ENCODE assay signal across 11 cellular contexts in genomic region chr2:122209377-122209776, GRCh38.
"Had no signal": no experiment of that assay in that cellular context is flagged by ENCODE, and none has a peak within 500 bp of the region (broad histone marks: within the 10 kb centered on the region; RNA-seq: fewer than 3 reads in every experiment).

No MANE protein-coding gene starts in this region.

- DNase-seq: GM23248, GOT3, H7, H9, HCEC 1CT, HFFc6 had no signal

- H3K9ac ChIP-seq: GM23248 had no signal

- H3K4me3 Mint-ChIP-seq: GM23338, H9, HFFc6 had no signal

- H3K36me3 ChIP-seq: HAP-1 had no signal

- H3K4me1 ChIP-seq: HAP-1 had no signal

- H3K27ac ChIP-seq: GM23248 had no signal

- H3K9me3 Mint-ChIP-seq: GM23338, H9, HFFc6 had no signal

- H2AFZ ChIP-seq: GM23248, GM23338 had no signal

- H3K4me2 ChIP-seq: GM23338 had no signal

- H3K4me3 ChIP-seq: GM23248, GM23338, HAP-1 had no signal

- H3K27ac Mint-ChIP-seq: GM23338, H9, HFFc6 had no signal

- FAIRE-seq: H1, H54 had no signal

- H3K9me3 ChIP-seq: HAP-1 had no signal

- ATAC-seq: GM23338, HCT116 had no signal
